ENCODE assay signal across 10 cellular contexts in the genomic region with DNA sequence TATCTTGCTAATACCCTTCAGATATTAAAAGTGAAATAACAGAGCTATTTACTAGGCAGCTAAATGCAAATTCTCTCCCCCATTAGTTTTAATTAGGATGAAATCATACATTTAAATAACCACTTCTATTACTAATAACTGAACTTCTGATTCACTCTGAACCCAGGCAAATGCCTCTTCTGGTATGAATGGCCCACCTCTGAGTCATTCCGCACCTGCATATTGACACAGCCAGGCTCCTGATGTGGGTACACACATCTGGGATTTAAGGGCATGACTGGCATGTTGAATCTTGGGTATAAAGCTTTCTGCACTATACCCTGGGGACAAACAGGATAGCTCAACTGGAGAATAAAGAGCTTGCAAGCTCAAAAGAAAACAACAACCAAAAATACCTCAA.
DNase-seq lines count a peak whose midpoint lies in the region; ATAC-seq and FAIRE-seq lines count a peak whose summit lies in the region.
"Had no signal": no experiment of that assay in that cellular context is flagged by ENCODE, and none has a peak within 500 bp of the region (broad histone marks: within the 10 kb centered on the region; RNA-seq: fewer than 3 reads in every experiment).

No MANE protein-coding gene starts in this region.

- no peak overlapping the region for H3K27ac Mint-ChIP-seq in activated T-cell treated with anti-CD3 and anti-CD28 coated beads, Interleukin-2, amount 50 U/mL, for 72 hours

- peaks cover 28% of the 10 kb centered on the region for H3K27me3 Mint-ChIP-seq in activated T-cell treated with anti-CD3 and anti-CD28 coated beads, Interleukin-2, amount 50 U/mL, for 72 hours (ENCODE audit: low read depth)

- H3K4me3 Mint-ChIP-seq in activated T-cell treated with anti-CD3 and anti-CD28 coated beads, Interleukin-2, amount 50 U/mL, for 72 hours = no peak overlapping the region

- DNase-seq in stimulated activated CD4-positive, alpha-beta T cell treated with anti-CD3 and anti-CD28 coated beads, Interleukin-12 subunit alpha, Interleukin-12 subunit beta, amount 100 ng/mL, for 4 hours = peak; percentile 0
- DNase-seq in stimulated activated CD4-positive, alpha-beta T cell treated with anti-CD3 and anti-CD28 coated beads, Interleukin-4, amount 100 ng/mL, for 1 hour = no peak
- DNase-seq in activated T-cell treated with anti-CD3 and anti-CD28 coated beads, Interleukin-2, amount 50 U/mL, for 72 hours = peak; percentile 55 to 59
- DNase-seq in urothelium cell line (ENCODE audit: low spot score) = peak; percentile 14
- DNase-seq in iPS-NIHi7 (ENCODE audit: extremely low spot score) = no peak
- no peak for DNase-seq in superior temporal gyrus (ENCODE audit: extremely low spot score)
- DNase-seq in NCI-H187 (lab: John Stamatoyannopoulos, UW) = no peak
- DNase-seq: aorta, thyroid gland had no signal

- no peaks in the 10 kb centered on the region for H3K9me3 Mint-ChIP-seq in activated T-cell treated with anti-CD3 and anti-CD28 coated beads, Interleukin-2, amount 50 U/mL, for 72 hours

- peaks cover 22% of the 10 kb centered on the region for H3K4me1 Mint-ChIP-seq in activated T-cell treated with anti-CD3 and anti-CD28 coated beads, Interleukin-2, amount 50 U/mL, for 72 hours (ENCODE audit: low read depth)

- ATAC-seq in HG02970 (IDR thresholded peaks at IDR 0.05; ENCODE audit: low FRiP score, unreplicated experiment) = peak; percentile 61
- ATAC-seq in activated T-cell treated with anti-CD3 and anti-CD28 coated beads, Interleukin-2, amount 50 U/mL, for 72 hours (replicated peaks in 1 of 2) = peak; percentile 87 to 95

- no peak for FAIRE-seq in urothelium cell line (lab: Jason Lieb, UNC)

- H3K36me3 Mint-ChIP-seq in activated T-cell treated with anti-CD3 and anti-CD28 coated beads, Interleukin-2, amount 50 U/mL, for 72 hours (ENCODE audit: insufficient read depth in 2 of 2) = peaks cover 0 to 1% of the 10 kb centered on the region in 2 donors

Comparison
In these comparisons a context has a peak if more than half of its experiments do, and no peak if none do; other contexts are left out.
1. DNase-seq: peak in stimulated activated CD4-positive, alpha-beta T cell treated with anti-CD3 and anti-CD28 coated beads, Interleukin-12 subunit alpha, Interleukin-12 subunit beta, amount 100 ng/mL, for 4 hours (single experiment), activated T-cell treated with anti-CD3 and anti-CD28 coated beads, Interleukin-2, amount 50 U/mL, for 72 hours (2 of 2) and urothelium cell line (single experiment); none in stimulated activated CD4-positive, alpha-beta T cell treated with anti-CD3 and anti-CD28 coated beads, Interleukin-4, amount 100 ng/mL, for 1 hour (single experiment), iPS-NIHi7 (single experiment), superior temporal gyrus (single experiment) and NCI-H187 (0 of 2).